8 cellular contexts compared by ENCODE assay signal in the genomic region with DNA sequence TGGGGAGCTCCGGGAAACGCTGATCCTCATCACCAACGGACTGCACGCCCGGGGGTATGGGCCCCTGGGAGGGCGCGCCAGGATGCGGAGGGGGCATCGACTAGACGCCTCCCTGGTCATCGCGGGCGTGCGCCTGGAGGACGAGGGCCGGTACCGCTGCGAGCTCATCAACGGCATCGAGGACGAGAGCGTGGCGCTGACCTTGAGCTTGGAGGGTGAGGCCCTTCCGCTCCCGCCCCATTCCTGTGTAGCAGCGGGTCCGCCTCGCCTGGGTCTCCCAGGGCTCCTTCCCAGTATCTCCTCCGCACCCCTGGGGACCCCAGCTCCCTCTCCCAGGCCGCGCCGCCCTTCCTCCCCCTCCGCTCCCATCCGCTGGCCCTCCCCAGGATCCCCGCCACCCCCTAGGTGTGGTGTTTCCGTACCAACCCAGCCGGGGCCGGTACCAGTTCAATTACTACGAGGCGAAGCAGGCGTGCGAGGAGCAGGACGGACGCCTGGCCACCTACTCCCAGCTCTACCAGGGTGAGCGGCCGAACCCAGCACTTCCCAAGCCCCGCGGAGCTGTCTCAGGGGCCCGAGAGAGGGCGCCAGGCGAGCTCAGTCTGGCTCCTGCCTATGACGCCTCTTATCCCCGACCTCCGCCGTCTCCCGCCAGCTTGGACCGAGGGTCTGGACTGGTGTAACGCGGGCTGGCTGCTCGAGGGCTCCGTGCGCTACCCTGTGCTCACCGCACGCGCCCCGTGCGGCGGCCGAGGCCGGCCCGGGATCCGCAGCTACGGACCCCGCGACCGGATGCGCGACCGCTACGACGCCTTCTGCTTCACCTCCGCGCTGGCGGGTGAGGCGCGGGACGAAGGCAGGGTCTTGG. TPM values are rescaled to one million over a fixed set of nuclear protein-coding genes. Genes with fewer than 3 reads are reported as not detected.
DNase-seq lines count a peak whose midpoint lies in the region; ATAC-seq, FAIRE-seq and TF ChIP-seq lines count a peak whose summit lies in the region.

No MANE protein-coding gene starts in this region.

- H3K4me1 ChIP-seq in Peyer's patch (peaks cover 14 to 24% (median 20%) of the 10 kb centered on the region in 4 donors), GM12878 (ENCODE audit: control insufficient read depth, insufficient read depth, low read length) (no peaks in the 10 kb centered on the region; the same call in 1 of the 2 replicates), smooth muscle cell (ENCODE audit: low read depth) (peaks cover 8% of the 10 kb centered on the region)

- no peak for TF ChIP-seq EP300 in GM12878 (IDR thresholded peaks at IDR 0.05; ENCODE audit: borderline replicate concordance in 1 of 2, control insufficient read depth in 1 of 2, low read depth in 2 of 2, low read length in 2 of 2)

- H4K20me1 ChIP-seq in GM12878 (ENCODE audit: control insufficient read depth, insufficient read depth) (no peaks in the 10 kb centered on the region), smooth muscle cell (ENCODE audit: low read depth) (no peaks in the 10 kb centered on the region)

- peaks cover 68% of the 10 kb centered on the region for H3K27me3 ChIP-seq in H7 (ENCODE audit: control insufficient read depth, insufficient read depth, low read length)
- peaks cover 0 to 21% of the 10 kb centered on the region in 2 donors for H3K27me3 ChIP-seq in Peyer's patch
- H3K27me3 ChIP-seq in GM12878 (replicated peaks in 1 of 2; ENCODE audit: control insufficient read depth in 2 of 2, insufficient read depth in 2 of 2, low read length in 1 of 2), result peaks cover 13 to 22% of the 10 kb centered on the region in 2 experiments
- peaks cover 77% of the 10 kb centered on the region for H3K27me3 ChIP-seq in smooth muscle cell (ENCODE audit: low read depth)

- H3K4me2 ChIP-seq in GM12878 (ENCODE audit: control insufficient read depth, insufficient read depth), result peak overlapping the region; percentile 64
- H3K4me2 ChIP-seq in smooth muscle cell, result peak overlapping the region; percentile 87

- CTCF ChIA-PET in GM12878 (lab: Yijun Ruan, JAX), result interaction anchor here (0.5 to 9.2 kb wide), 24 partner anchors 8 to 806 kb away, joined by 3 to 208 read pairs (median 4); partner anchors contain the start of genes CRABP2, ISG20L2, METTL25B and NAXE

- H3F3A ChIP-seq in smooth muscle cell (ENCODE audit: low read depth), result no peaks in the 10 kb centered on the region

- in situ Hi-C loops in GM12878 (cut with MboI), result no loop called here

- no peak for TF ChIP-seq POLR2A in Peyer's patch (IDR thresholded peaks at IDR 0.05)
- TF ChIP-seq POLR2A in GM12878 (IDR thresholded peaks at IDR 0.05; ENCODE audit: low read depth, low read length), result no peak

- H3K9ac ChIP-seq in GM12878 (ENCODE audit: control insufficient read depth, insufficient read depth, low read length) (no peak overlapping the region), smooth muscle cell (ENCODE audit: low read depth) (no peak overlapping the region)

- TF ChIP-seq CTCF in AG09319 (IDR thresholded peaks at IDR 0.05; ENCODE audit: low read depth, low read length), result peak; percentile 43
- peak in 4 of 6 experiments; percentile 18 to 34 (median 24) for TF ChIP-seq CTCF in Peyer's patch (IDR thresholded peaks at IDR 0.05)
- TF ChIP-seq CTCF in GM12878 (IDR thresholded peaks at IDR 0.05 in 2 of 3, conservative IDR thresholded peaks at IDR 0.05 in 1 of 3; ENCODE audit: control insufficient read depth in 2 of 3, extremely low read depth in 1 of 3, insufficient read depth in 1 of 3, low read depth in 3 of 3, low read length in 3 of 3), result peak; percentile 31 to 44 (median 42)
- TF ChIP-seq CTCF in smooth muscle cell (IDR thresholded peaks at IDR 0.05; ENCODE audit: borderline replicate concordance, insufficient read depth, poor library complexity, severe bottlenecking), result peak; percentile 21

- 6% methylated on average over 62 of the region's 87 CpGs for WGBS in GM12878 (ENCODE audit: insufficient coverage, insufficient replicate concordance, low lambda C conversion rate, missing lambda C conversion rate)
- WGBS in smooth muscle cell (ENCODE audit: low lambda C conversion rate), result 4% methylated on average over 79 of the region's 87 CpGs

- POLR2A ChIA-PET in GM12878 (lab: Charles Lee), result no interaction called here

- DNase-seq in AG09319 (ENCODE audit: extremely low read depth, low read depth) (no peak), H7 (peak; percentile 90), Peyer's patch (peak in 2 of 3 donors; percentile 72 to 73), GM12878 (ENCODE audit: low read depth, low spot score) (no peak), iPS-NIHi11 (ENCODE audit: low spot score) (peak; percentile 77), smooth muscle cell (lab: John Stamatoyannopoulos, UW; ENCODE audit: unreplicated experiment) (peak; percentile 11)

- H3K27ac ChIP-seq in Peyer's patch (peak overlapping the region in 2 of 4 donors; percentile 36 to 61), GM12878 (ENCODE audit: control insufficient read depth, insufficient read depth) (no peak overlapping the region), smooth muscle cell (ENCODE audit: low read depth) (no peak overlapping the region)

- BruUV-seq in GM12878 (replicated peaks; lab: Mats Ljungman, UMichigan), result no TSS peak

- H3K36me3 ChIP-seq in H7 (replicated peaks; ENCODE audit: control insufficient read depth, insufficient read depth, low read length) (no peaks in the 10 kb centered on the region), Peyer's patch (no peaks in the 10 kb centered on the region), GM12878 (ENCODE audit: control insufficient read depth in 2 of 2, insufficient read depth in 2 of 2, low read length in 1 of 2) (no peaks in the 10 kb centered on the region), smooth muscle cell (ENCODE audit: low read depth) (no peaks in the 10 kb centered on the region)

- H3K9me3 ChIP-seq in Peyer's patch (no peaks in the 10 kb centered on the region), GM12878 (replicated peaks; ENCODE audit: control insufficient read depth, insufficient read depth, low read length) (no peaks in the 10 kb centered on the region), smooth muscle cell (replicated peaks; ENCODE audit: low read depth) (no peaks in the 10 kb centered on the region)

- H3K79me2 ChIP-seq in GM12878 (ENCODE audit: control insufficient read depth, insufficient read depth, low read length) (no peaks in the 10 kb centered on the region), smooth muscle cell (ENCODE audit: low read depth) (no peaks in the 10 kb centered on the region)

- no peak for FAIRE-seq in GM12878 (lab: Jason Lieb, UNC)

- no peak for TF ChIP-seq RAD21 in GM12878 (IDR thresholded peaks at IDR 0.05; ENCODE audit: insufficient read depth, low read depth, low read length)

- intact Hi-C loops in GM12878 (cut with micrococcal nuclease; ENCODE audit: unreplicated experiment), result loop anchor here (10.0 kb wide), 1 partner anchor 101 kb away; the partner anchor contains the start of genes ISG20L2 and METTL25B

- ATAC-seq in GM12878 (peak; percentile 64), GM18868 (IDR thresholded peaks at IDR 0.05; ENCODE audit: unreplicated experiment) (no peak), HG03469 (IDR thresholded peaks at IDR 0.05; ENCODE audit: unreplicated experiment) (no peak)

- H2AFZ ChIP-seq in GM12878 (ENCODE audit: control insufficient read depth, low read depth, low read length) (peak overlapping the region; percentile 27; the same call in 1 of the 2 replicates), smooth muscle cell (ENCODE audit: low read depth) (peak overlapping the region; percentile 66)

- H3K4me3 ChIP-seq in H7 (ENCODE audit: insufficient read depth, low read depth, low read length), result peak overlapping the region; percentile 67
- H3K4me3 ChIP-seq in Peyer's patch, result peak overlapping the region; percentile 25 to 55 (median 47)
- H3K4me3 ChIP-seq in GM12878, result no peak overlapping the region; the same call in 1 of the 2 replicates
- peak overlapping the region; percentile 40 for H3K4me3 ChIP-seq in smooth muscle cell

- SMC1A ChIA-PET in GM12878 (lab: Charles Lee; ENCODE audit: uncharacterized antibody, unreplicated experiment), result interaction anchor here (0.8 to 1.0 kb wide), 5 partner anchors 31 to 102 kb away, joined by 3 to 5 read pairs (median 3); no protein-coding TSS in a partner anchor

- RAD21 ChIA-PET in GM12878 (lab: Charles Lee; ENCODE audit: unreplicated experiment), result interaction anchor here (0.7 to 2.1 kb wide), 6 partner anchors 32 to 178 kb away, joined by 3 to 9 read pairs (median 4); partner anchors contain the start of gene CRABP2

RNA-seq across cellular contexts. Expression of gene HAPLN2, which starts 5.0 kb away (rescaled TPM):
- total RNA-seq in H7 (2014; rRNA removed; shearing (Covaris generic)), result 0.73 and 1.3 TPM in 2 replicates
- total RNA-seq in Peyer's patch (1 to 10 TPM in 3 of 4 donors, not detected in 1; 1.9 to 2.2 (median 2.1) TPM), GM12878 (2014; rRNA removed) (not detected in 2 replicates), GM12878 (2014; rRNA removed; fragmentation: Illumina TruSeq; extraction: Trizol) (not detected in 2 replicates), GM12878 (2021) (not detected in 2 replicates), smooth muscle cell (not detected in 2 replicates)
- total RNA-seq in GM12878 (2013; cell fraction: nucleolus; rRNA removed), result not detected in 2 replicates
- polyA plus RNA-seq in GM12878 (2011; ENCODE audit: low read depth), result not detected
- polyA plus RNA-seq in GM12878 (2011; rRNA removed) (not detected in 2 replicates), GM12878 (2014; fragmentation: Illumina TruSeq; extraction: Trizol) (not detected in 2 replicates), GM12878 (2014; fragmentation: Nextera tagmentation; extraction: Ambion mirVana) (not detected), GM12878 (2014; rRNA removed) (0.15 TPM in 1 of 2 replicates, not detected in the other), GM12878 (2016; fragmentation: Nextera tagmentation; extraction: Ambion mirVana) (under 1 TPM in 1 of 2 experiments, not detected in 1; 0.24 TPM), smooth muscle cell (1.00 TPM in 1 of 2 replicates, not detected in the other)
- polyA plus RNA-seq in GM12878 (2011; cell fraction: cytosol; rRNA removed), result 0.07 and 0.12 TPM in 2 replicates
- polyA plus RNA-seq in GM12878 (2011; cell fraction: nucleus; rRNA removed), result 0.79 and 1.1 TPM in 2 replicates
- 0.11 TPM in 1 of 2 replicates, not detected in the other for polyA plus RNA-seq in GM12878 (2012)
- polyA minus RNA-seq in GM12878 (2011; rRNA and poly(A)+ RNA removed), result not detected in 2 replicates
- polyA minus RNA-seq in GM12878 (2011; cell fraction: cytosol; rRNA and poly(A)+ RNA removed), result not detected in 2 replicates
- polyA minus RNA-seq in GM12878 (2011; cell fraction: nucleus; rRNA and poly(A)+ RNA removed), result not detected in 2 replicates

RNA-seq across cellular contexts. Expression of gene BCAN, which starts 17.7 kb away (rescaled TPM):
- total RNA-seq in H7 (2014; rRNA removed; shearing (Covaris generic)), result 1.7 and 4.1 TPM in 2 replicates
- total RNA-seq in Peyer's patch, result 1 to 10 TPM in 1 of 4 donors, under 1 TPM in 1, not detected in 2; 0.28 to 1.3 TPM
- 0.40 and 0.44 TPM in 2 replicates for total RNA-seq in GM12878 (2013; cell fraction: nucleolus; rRNA removed)
- total RNA-seq in GM12878 (2014; rRNA removed), result 0.11 and 0.40 TPM in 2 replicates
- total RNA-seq in GM12878 (2014; rRNA removed; fragmentation: Illumina TruSeq; extraction: Trizol), result 0.09 TPM in 1 of 2 replicates, not detected in the other
- total RNA-seq in GM12878 (2021), result 0.18 and 0.24 TPM in 2 replicates
- 0.16 TPM for polyA plus RNA-seq in GM12878 (2011; ENCODE audit: low read depth)
- polyA plus RNA-seq in GM12878 (2011; rRNA removed), result 0.04 and 0.10 TPM in 2 replicates
- 0.22 and 0.27 TPM in 2 replicates for polyA plus RNA-seq in GM12878 (2011; cell fraction: cytosol; rRNA removed)
- polyA plus RNA-seq in GM12878 (2011; cell fraction: nucleus; rRNA removed), result 0.31 and 0.47 TPM in 2 replicates
- polyA plus RNA-seq in GM12878 (2012), result 0.26 and 0.31 TPM in 2 replicates
- polyA plus RNA-seq in GM12878 (2014; fragmentation: Illumina TruSeq; extraction: Trizol), result 0.12 and 0.17 TPM in 2 replicates
- polyA plus RNA-seq in GM12878 (2014; fragmentation: Nextera tagmentation; extraction: Ambion mirVana), result under 1 TPM; 0.05 to 0.06 TPM
- polyA plus RNA-seq in GM12878 (2014; rRNA removed), result 0.23 and 0.25 TPM in 2 replicates
- polyA plus RNA-seq in GM12878 (2016; fragmentation: Nextera tagmentation; extraction: Ambion mirVana), result 1 to 10 TPM in 1 of 2 experiments, under 1 TPM in 1; 0.75 to 1.3 TPM
- 0.15 TPM in 1 of 2 replicates, not detected in the other for polyA minus RNA-seq in GM12878 (2011; rRNA and poly(A)+ RNA removed)
- not detected in 2 replicates for polyA minus RNA-seq in GM12878 (2011; cell fraction: cytosol; rRNA and poly(A)+ RNA removed)
- polyA minus RNA-seq in GM12878 (2011; cell fraction: nucleus; rRNA and poly(A)+ RNA removed), result not detected in 2 replicates
- not detected in 2 replicates for total RNA-seq in smooth muscle cell
- polyA plus RNA-seq in smooth muscle cell, result 0.79 TPM in 1 of 2 replicates, not detected in the other

RNA-seq across cellular contexts. Expression of gene GPATCH4, which starts 22.9 kb away (rescaled TPM):
- total RNA-seq in H7 (2014; rRNA removed; shearing (Covaris generic)), result 40.6 and 45.0 TPM in 2 replicates
- total RNA-seq in Peyer's patch (10 to 100 TPM in 2 of 4 donors, 1 to 10 TPM in 2; 6.3 to 38.0 (median 11.3) TPM), GM12878 (2014; rRNA removed) (33.5 and 35.5 TPM in 2 replicates), GM12878 (2014; rRNA removed; fragmentation: Illumina TruSeq; extraction: Trizol) (62.1 and 65.3 TPM in 2 replicates), GM12878 (2021) (53.2 and 60.7 TPM in 2 replicates), smooth muscle cell (7.5 and 11.9 TPM in 2 replicates)
- total RNA-seq in GM12878 (2013; cell fraction: nucleolus; rRNA removed), result 62.1 and 73.0 TPM in 2 replicates
- 44.4 TPM for polyA plus RNA-seq in GM12878 (2011; ENCODE audit: low read depth)
- polyA plus RNA-seq in GM12878 (2011; rRNA removed) (50.0 and 55.9 TPM in 2 replicates), GM12878 (2014; fragmentation: Illumina TruSeq; extraction: Trizol) (89.3 and 95.9 TPM in 2 replicates), GM12878 (2014; fragmentation: Nextera tagmentation; extraction: Ambion mirVana) (10 to 100 TPM; 82.5 to 90.4 TPM), GM12878 (2014; rRNA removed) (49.6 and 49.9 TPM in 2 replicates), GM12878 (2016; fragmentation: Nextera tagmentation; extraction: Ambion mirVana) (100 to 1,000 TPM; 108 to 111 TPM), smooth muscle cell (19.9 and 31.3 TPM in 2 replicates)
- polyA plus RNA-seq in GM12878 (2011; cell fraction: cytosol; rRNA removed), result 33.6 and 44.2 TPM in 2 replicates
- polyA plus RNA-seq in GM12878 (2011; cell fraction: nucleus; rRNA removed), result 49.9 and 57.1 TPM in 2 replicates
- polyA plus RNA-seq in GM12878 (2012), result 29.2 and 43.3 TPM in 2 replicates
- 55.6 and 71.4 TPM in 2 replicates for polyA minus RNA-seq in GM12878 (2011; rRNA and poly(A)+ RNA removed)
- 13.2 and 19.0 TPM in 2 replicates for polyA minus RNA-seq in GM12878 (2011; cell fraction: cytosol; rRNA and poly(A)+ RNA removed)
- polyA minus RNA-seq in GM12878 (2011; cell fraction: nucleus; rRNA and poly(A)+ RNA removed), result 40.1 and 73.7 TPM in 2 replicates

RNA-seq across cellular contexts. Expression of gene NAXE, which starts 32.6 kb away (rescaled TPM):
- 133 and 151 TPM in 2 replicates for total RNA-seq in H7 (2014; rRNA removed; shearing (Covaris generic))
- total RNA-seq in Peyer's patch (10 to 100 TPM; 38.0 to 96.5 (median 73.1) TPM), GM12878 (2014; rRNA removed) (85.1 and 90.3 TPM in 2 replicates), GM12878 (2014; rRNA removed; fragmentation: Illumina TruSeq; extraction: Trizol) (56.5 and 56.6 TPM in 2 replicates), GM12878 (2021) (77.0 and 77.9 TPM in 2 replicates), smooth muscle cell (50.5 and 53.7 TPM in 2 replicates)
- 19.2 and 22.0 TPM in 2 replicates for total RNA-seq in GM12878 (2013; cell fraction: nucleolus; rRNA removed)
- 17.5 TPM for polyA plus RNA-seq in GM12878 (2011; ENCODE audit: low read depth)
- polyA plus RNA-seq in GM12878 (2011; rRNA removed) (15.4 and 17.8 TPM in 2 replicates), GM12878 (2014; fragmentation: Illumina TruSeq; extraction: Trizol) (58.6 and 72.4 TPM in 2 replicates), GM12878 (2014; fragmentation: Nextera tagmentation; extraction: Ambion mirVana) (10 to 100 TPM; 18.1 to 65.1 TPM), GM12878 (2014; rRNA removed) (64.3 and 66.3 TPM in 2 replicates), GM12878 (2016; fragmentation: Nextera tagmentation; extraction: Ambion mirVana) (10 to 100 TPM; 84.2 to 93.3 TPM), smooth muscle cell (72.5 and 85.5 TPM in 2 replicates)
- polyA plus RNA-seq in GM12878 (2011; cell fraction: cytosol; rRNA removed), result 32.5 and 32.7 TPM in 2 replicates
- 17.5 and 23.9 TPM in 2 replicates for polyA plus RNA-seq in GM12878 (2011; cell fraction: nucleus; rRNA removed)
- 37.5 and 46.4 TPM in 2 replicates for polyA plus RNA-seq in GM12878 (2012)
- polyA minus RNA-seq in GM12878 (2011; rRNA and poly(A)+ RNA removed), result 14.3 and 25.8 TPM in 2 replicates
- polyA minus RNA-seq in GM12878 (2011; cell fraction: cytosol; rRNA and poly(A)+ RNA removed), result 8.3 and 11.0 TPM in 2 replicates
- polyA minus RNA-seq in GM12878 (2011; cell fraction: nucleus; rRNA and poly(A)+ RNA removed), result 12.7 and 14.5 TPM in 2 replicates

RNA-seq across cellular contexts. Expression of gene TTC24, which starts 44.7 kb away (rescaled TPM):
- total RNA-seq in H7 (2014; rRNA removed; shearing (Covaris generic)), result 0.52 TPM in 1 of 2 replicates, not detected in the other
- not detected for total RNA-seq in Peyer's patch
- total RNA-seq in GM12878 (2013; cell fraction: nucleolus; rRNA removed), result not detected in 2 replicates
- 4.5 and 4.6 TPM in 2 replicates for total RNA-seq in GM12878 (2014; rRNA removed)
- 2.1 and 2.9 TPM in 2 replicates for total RNA-seq in GM12878 (2014; rRNA removed; fragmentation: Illumina TruSeq; extraction: Trizol)
- total RNA-seq in GM12878 (2021), result 4.7 and 6.4 TPM in 2 replicates
- polyA plus RNA-seq in GM12878 (2011; ENCODE audit: low read depth), result 1.6 TPM
- polyA plus RNA-seq in GM12878 (2011; rRNA removed), result not detected in 2 replicates
- 0.05 TPM in 1 of 2 replicates, not detected in the other for polyA plus RNA-seq in GM12878 (2011; cell fraction: cytosol; rRNA removed)
- 0.13 and 0.16 TPM in 2 replicates for polyA plus RNA-seq in GM12878 (2011; cell fraction: nucleus; rRNA removed)
- polyA plus RNA-seq in GM12878 (2012), result 2.7 and 2.9 TPM in 2 replicates
- polyA plus RNA-seq in GM12878 (2014; fragmentation: Illumina TruSeq; extraction: Trizol), result 1.4 and 4.0 TPM in 2 replicates
- under 1 TPM; 0.05 TPM for polyA plus RNA-seq in GM12878 (2014; fragmentation: Nextera tagmentation; extraction: Ambion mirVana)
- 3.7 and 4.2 TPM in 2 replicates for polyA plus RNA-seq in GM12878 (2014; rRNA removed)
- polyA plus RNA-seq in GM12878 (2016; fragmentation: Nextera tagmentation; extraction: Ambion mirVana), result 1 to 10 TPM; 1.4 to 1.9 TPM
- polyA minus RNA-seq in GM12878 (2011; rRNA and poly(A)+ RNA removed), result not detected in 2 replicates
- polyA minus RNA-seq in GM12878 (2011; cell fraction: cytosol; rRNA and poly(A)+ RNA removed), result not detected in 2 replicates
- polyA minus RNA-seq in GM12878 (2011; cell fraction: nucleus; rRNA and poly(A)+ RNA removed), result not detected in 2 replicates
- total RNA-seq in smooth muscle cell, result not detected in 2 replicates
- polyA plus RNA-seq in smooth muscle cell, result not detected in 2 replicates

Comparison
In these comparisons a context has a peak if more than half of its experiments do, and no peak if none do; other contexts are left out.
1. DNase-seq: peak in H7 (single experiment), Peyer's patch (2 of 3), iPS-NIHi11 (single experiment) and smooth muscle cell (single experiment); none in AG09319 (single experiment) and GM12878 (single experiment).
2. Peak in every context shown above with its lines, with median percentiles within 50 percentile points of each other: CTCF ChIP-seq.